9 cellular contexts compared by ENCODE assay signal in genomic region chr19:48660854-48661731, GRCh38. TPM values are rescaled to one million over a fixed set of nuclear protein-coding genes. Genes with fewer than 3 reads are reported as not detected.
DNase-seq lines count a peak whose midpoint lies in the region; ATAC-seq, FAIRE-seq and TF ChIP-seq lines count a peak whose summit lies in the region.
"Had no signal": no experiment of that assay in that cellular context is flagged by ENCODE, and none has a peak within 500 bp of the region (broad histone marks: within the 10 kb centered on the region; RNA-seq: fewer than 3 reads in every experiment).

No MANE protein-coding gene starts in this region.

- TF ChIP-seq CTCF in MM.1S (IDR thresholded peaks at IDR 0.05; ENCODE audit: low read length) (no peak), astrocyte (IDR thresholded peaks at IDR 0.05; ENCODE audit: insufficient read depth, low read depth, low read length) (no peak)

- FAIRE-seq in H54 (lab: Jason Lieb, UNC) (peak; percentile 72), astrocyte (lab: Jason Lieb, UNC) (peak; percentile 70), small intestine (lab: Jason Lieb, UNC) (no peak)

- no peak overlapping the region for H3K27ac ChIP-seq in MM.1S (ENCODE audit: low read length)
- no peak overlapping the region for H3K27ac ChIP-seq in astrocyte (ENCODE audit: low read depth, low read length)
- peak overlapping the region in 1 of 2 donors; percentile 32 for H3K27ac ChIP-seq in small intestine (ENCODE audit: low read depth in 1 of 2, low read length in 1 of 2)
- H3K27ac ChIP-seq: neutrophil had no signal

- peak overlapping the region; percentile 12; the same call in 1 of the 2 replicates for H3K4me3 ChIP-seq in MM.1S (ENCODE audit: low read length)
- no peak overlapping the region for H3K4me3 ChIP-seq in astrocyte (ENCODE audit: insufficient read depth, low read depth, low read length)
- H3K4me3 ChIP-seq in small intestine (ENCODE audit: low read depth in 1 of 2, low read length in 2 of 2), result no peak overlapping the region

- no peak for ATAC-seq in GM18519 (IDR thresholded peaks at IDR 0.05; ENCODE audit: low FRiP score, unreplicated experiment)

- H3K27me3 ChIP-seq in MM.1S (replicated peaks; ENCODE audit: insufficient read depth, low read length) (peaks cover 41% of the 10 kb centered on the region), astrocyte (ENCODE audit: insufficient read depth, low read length) (no peaks in the 10 kb centered on the region), small intestine (ENCODE audit: control insufficient read depth in 2 of 2, insufficient read depth in 2 of 2, low read length in 2 of 2) (no peaks in the 10 kb centered on the region)

- H3K9me3 Mint-ChIP-seq in astrocyte (ENCODE audit: unreplicated experiment), result no peaks in the 10 kb centered on the region

- H3K27me3 Mint-ChIP-seq in astrocyte (ENCODE audit: low read depth, unreplicated experiment), result peaks cover 3% of the 10 kb centered on the region

- peaks cover 2% of the 10 kb centered on the region for H3K36me3 Mint-ChIP-seq in astrocyte (ENCODE audit: low read depth, unreplicated experiment)

- peaks cover 6% of the 10 kb centered on the region for H3K4me1 Mint-ChIP-seq in astrocyte (ENCODE audit: low read depth, unreplicated experiment)

- DNase-seq in ELR (ENCODE audit: low read depth), result peak; percentile 91
- DNase-seq in H54 (ENCODE audit: insufficient read length, low spot score), result peak; percentile 80
- peak; percentile 93 for DNase-seq in MM.1S
- peak; percentile 56 for DNase-seq in T-helper 22 cell (ENCODE audit: low read depth)
- peak; percentile 81 for DNase-seq in astrocyte (ENCODE audit: low read depth)
- DNase-seq in hepatic stellate cell (ENCODE audit: low spot score), result peak; percentile 94
- DNase-seq in small intestine, result peak; percentile 84

- H3K4me1 ChIP-seq in MM.1S (ENCODE audit: low read length) (peaks cover 4% of the 10 kb centered on the region), astrocyte (ENCODE audit: insufficient read depth, low read length) (peaks cover 11% of the 10 kb centered on the region), small intestine (ENCODE audit: control insufficient read depth in 2 of 2, insufficient read depth in 1 of 2, low read depth in 1 of 2, low read length in 1 of 2) (no peaks in the 10 kb centered on the region)

- H3K4me2 ChIP-seq in MM.1S (ENCODE audit: low read depth, low read length) (peak overlapping the region; percentile 63; the same call in 1 of the 2 replicates), astrocyte (ENCODE audit: low read length) (peak overlapping the region; percentile 39)

- H3K27ac Mint-ChIP-seq in astrocyte (ENCODE audit: unreplicated experiment), result no peak overlapping the region

- 59 to 68% (median 63%) methylated on average over 40 of the region's 40 CpGs for WGBS in small intestine, 3 donors

- no peaks in the 10 kb centered on the region for H3F3A ChIP-seq in MM.1S (ENCODE audit: insufficient read depth, low read length)

- no peaks in the 10 kb centered on the region for H3K9me2 ChIP-seq in MM.1S (replicated peaks; ENCODE audit: insufficient read depth, low read length)

- H3K36me3 ChIP-seq in MM.1S (replicated peaks; ENCODE audit: insufficient read depth, low read length) (no peaks in the 10 kb centered on the region), astrocyte (ENCODE audit: insufficient read depth, low read length) (no peaks in the 10 kb centered on the region), small intestine (ENCODE audit: control insufficient read depth in 2 of 2, insufficient read depth in 2 of 2, low read length in 2 of 2) (no peaks in the 10 kb centered on the region)
- H3K36me3 ChIP-seq: neutrophil had no signal

- H3K9me3 ChIP-seq in MM.1S (replicated peaks; ENCODE audit: insufficient read depth, low read length) (no peaks in the 10 kb centered on the region), astrocyte (ENCODE audit: insufficient read depth, low read depth, low read length) (no peaks in the 10 kb centered on the region), small intestine (ENCODE audit: control insufficient read depth, low read depth) (no peaks in the 10 kb centered on the region)
- H3K9me3 ChIP-seq: neutrophil had no signal

- TF ChIP-seq POLR2A in H54 (IDR thresholded peaks at IDR 0.05; ENCODE audit: low read depth, low read length), result no peak

- no peaks in the 10 kb centered on the region for H3K79me2 ChIP-seq in MM.1S (ENCODE audit: low read length)
- no peaks in the 10 kb centered on the region for H3K79me2 ChIP-seq in astrocyte (ENCODE audit: insufficient read depth, low read length)

- H2AFZ ChIP-seq in MM.1S (ENCODE audit: low read length), result peak overlapping the region; percentile 71
- peak overlapping the region; percentile 36 for H2AFZ ChIP-seq in astrocyte (ENCODE audit: low read depth, low read length)

- H3K4me3 Mint-ChIP-seq in astrocyte (ENCODE audit: unreplicated experiment), result no peak overlapping the region

- H3K9ac ChIP-seq in MM.1S (ENCODE audit: low read length) (0 out of 2 replicates have a peak overlapping the region, but pooled peaks have one; percentile 11), astrocyte (ENCODE audit: low read length) (no peak overlapping the region)

- H4K20me1 ChIP-seq in MM.1S (ENCODE audit: insufficient read depth, low read length) (no peaks in the 10 kb centered on the region), astrocyte (ENCODE audit: insufficient read depth, low read length) (no peaks in the 10 kb centered on the region)

RNA-seq across cellular contexts. Expression of gene NTN5, which starts 11.7 kb away (rescaled TPM):
- total RNA-seq in astrocyte, result 0.11 and 0.41 TPM in 2 replicates
- under 1 TPM in 1 of 3 donors, not detected in 2; 0.24 TPM for polyA plus RNA-seq in small intestine

RNA-seq across cellular contexts. Expression of gene CA11, which starts 15.1 kb away (rescaled TPM):
- 9.5 and 9.8 TPM in 2 replicates for total RNA-seq in astrocyte
- 10 to 100 TPM in 1 of 3 donors, 1 to 10 TPM in 2; 5.9 to 21.2 (median 7.1) TPM for polyA plus RNA-seq in small intestine

RNA-seq across cellular contexts. Expression of gene DBP, which starts 23.9 kb away (rescaled TPM):
- 1.2 and 1.5 TPM in 2 replicates for total RNA-seq in astrocyte
- 10 to 100 TPM; 12.5 to 40.3 (median 35.4) TPM for polyA plus RNA-seq in small intestine

RNA-seq across cellular contexts. Expression of gene FUT2, which starts 34.7 kb away (rescaled TPM):
- not detected in 2 replicates for total RNA-seq in astrocyte
- 100 to 1,000 TPM in 2 of 3 donors, 10 to 100 TPM in 1; 64.8 to 201 (median 127) TPM for polyA plus RNA-seq in small intestine

RNA-seq across cellular contexts. Expression of gene SPHK2, which starts 41.8 kb away (rescaled TPM):
- total RNA-seq in astrocyte, result 25.4 and 29.4 TPM in 2 replicates
- 10 to 100 TPM; 46.8 to 85.7 (median 53.0) TPM for polyA plus RNA-seq in small intestine
